Comparison of ENCODE assay signal across 1 cellular context in the genomic region with DNA sequence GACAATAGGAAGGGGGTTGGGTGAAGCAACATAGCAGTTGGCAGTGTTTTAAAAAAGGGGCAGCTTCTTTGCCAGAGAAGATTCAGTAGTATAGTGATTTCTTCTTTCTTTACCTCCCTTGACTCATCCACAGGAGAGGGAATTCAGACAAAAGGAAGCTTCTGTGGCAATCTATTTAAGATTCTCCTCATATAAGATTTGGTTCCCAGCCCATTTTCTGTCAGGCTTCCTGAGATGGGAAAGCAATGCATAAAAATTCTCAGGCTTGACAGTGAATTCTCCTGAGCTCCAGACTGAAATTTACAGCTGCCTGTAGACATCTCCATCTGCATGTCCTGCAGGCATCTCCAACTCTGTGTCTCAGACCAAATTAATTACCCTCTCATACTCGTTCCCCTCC.
TF ChIP-seq lines count a peak whose summit lies in the region.

No MANE protein-coding gene starts in this region.

TF ChIP-seq in GM23338, 12 proteins besides CTCF, POLR2A, EP300 and RAD21 (continued from another document):
- TF ChIP-seq, protein P1, sequence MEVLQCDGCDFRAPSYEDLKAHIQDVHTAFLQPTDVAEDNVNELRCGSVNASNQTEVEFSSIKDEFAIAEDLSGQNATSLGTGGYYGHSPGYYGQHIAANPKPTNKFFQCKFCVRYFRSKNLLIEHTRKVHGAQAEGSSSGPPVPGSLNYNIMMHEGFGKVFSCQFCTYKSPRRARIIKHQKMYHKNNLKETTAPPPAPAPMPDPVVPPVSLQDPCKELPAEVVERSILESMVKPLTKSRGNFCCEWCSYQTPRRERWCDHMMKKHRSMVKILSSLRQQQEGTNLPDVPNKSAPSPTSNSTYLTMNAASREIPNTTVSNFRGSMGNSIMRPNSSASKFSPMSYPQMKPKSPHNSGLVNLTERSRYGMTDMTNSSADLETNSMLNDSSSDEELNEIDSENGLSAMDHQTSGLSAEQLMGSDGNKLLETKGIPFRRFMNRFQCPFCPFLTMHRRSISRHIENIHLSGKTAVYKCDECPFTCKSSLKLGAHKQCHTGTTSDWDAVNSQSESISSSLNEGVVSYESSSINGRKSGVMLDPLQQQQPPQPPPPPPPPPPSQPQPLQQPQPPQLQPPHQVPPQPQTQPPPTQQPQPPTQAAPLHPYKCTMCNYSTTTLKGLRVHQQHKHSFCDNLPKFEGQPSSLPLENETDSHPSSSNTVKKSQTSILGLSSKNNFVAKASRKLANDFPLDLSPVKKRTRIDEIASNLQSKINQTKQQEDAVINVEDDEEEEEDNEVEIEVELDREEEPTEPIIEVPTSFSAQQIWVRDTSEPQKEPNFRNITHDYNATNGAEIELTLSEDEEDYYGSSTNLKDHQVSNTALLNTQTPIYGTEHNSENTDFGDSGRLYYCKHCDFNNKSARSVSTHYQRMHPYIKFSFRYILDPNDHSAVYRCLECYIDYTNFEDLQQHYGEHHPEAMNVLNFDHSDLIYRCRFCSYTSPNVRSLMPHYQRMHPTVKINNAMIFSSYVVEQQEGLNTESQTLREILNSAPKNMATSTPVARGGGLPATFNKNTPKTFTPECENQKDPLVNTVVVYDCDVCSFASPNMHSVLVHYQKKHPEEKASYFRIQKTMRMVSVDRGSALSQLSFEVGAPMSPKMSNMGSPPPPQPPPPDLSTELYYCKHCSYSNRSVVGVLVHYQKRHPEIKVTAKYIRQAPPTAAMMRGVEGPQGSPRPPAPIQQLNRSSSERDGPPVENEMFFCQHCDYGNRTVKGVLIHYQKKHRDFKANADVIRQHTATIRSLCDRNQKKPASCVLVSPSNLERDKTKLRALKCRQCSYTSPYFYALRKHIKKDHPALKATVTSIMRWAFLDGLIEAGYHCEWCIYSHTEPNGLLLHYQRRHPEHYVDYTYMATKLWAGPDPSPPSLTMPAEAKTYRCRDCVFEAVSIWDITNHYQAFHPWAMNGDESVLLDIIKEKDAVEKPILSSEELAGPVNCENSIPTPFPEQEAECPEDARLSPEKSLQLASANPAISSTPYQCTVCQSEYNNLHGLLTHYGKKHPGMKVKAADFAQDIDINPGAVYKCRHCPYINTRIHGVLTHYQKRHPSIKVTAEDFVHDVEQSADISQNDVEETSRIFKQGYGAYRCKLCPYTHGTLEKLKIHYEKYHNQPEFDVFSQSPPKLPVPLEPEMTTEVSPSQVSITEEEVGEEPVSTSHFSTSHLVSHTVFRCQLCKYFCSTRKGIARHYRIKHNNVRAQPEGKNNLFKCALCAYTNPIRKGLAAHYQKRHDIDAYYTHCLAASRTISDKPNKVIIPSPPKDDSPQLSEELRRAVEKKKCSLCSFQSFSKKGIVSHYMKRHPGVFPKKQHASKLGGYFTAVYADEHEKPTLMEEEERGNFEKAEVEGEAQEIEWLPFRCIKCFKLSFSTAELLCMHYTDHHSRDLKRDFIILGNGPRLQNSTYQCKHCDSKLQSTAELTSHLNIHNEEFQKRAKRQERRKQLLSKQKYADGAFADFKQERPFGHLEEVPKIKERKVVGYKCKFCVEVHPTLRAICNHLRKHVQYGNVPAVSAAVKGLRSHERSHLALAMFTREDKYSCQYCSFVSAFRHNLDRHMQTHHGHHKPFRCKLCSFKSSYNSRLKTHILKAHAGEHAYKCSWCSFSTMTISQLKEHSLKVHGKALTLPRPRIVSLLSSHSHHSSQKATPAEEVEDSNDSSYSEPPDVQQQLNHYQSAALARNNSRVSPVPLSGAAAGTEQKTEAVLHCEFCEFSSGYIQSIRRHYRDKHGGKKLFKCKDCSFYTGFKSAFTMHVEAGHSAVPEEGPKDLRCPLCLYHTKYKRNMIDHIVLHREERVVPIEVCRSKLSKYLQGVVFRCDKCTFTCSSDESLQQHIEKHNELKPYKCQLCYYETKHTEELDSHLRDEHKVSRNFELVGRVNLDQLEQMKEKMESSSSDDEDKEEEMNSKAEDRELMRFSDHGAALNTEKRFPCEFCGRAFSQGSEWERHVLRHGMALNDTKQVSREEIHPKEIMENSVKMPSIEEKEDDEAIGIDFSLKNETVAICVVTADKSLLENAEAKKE (CRISPR knock-in tag; IDR thresholded peaks at IDR 0.05): no peak
- TF ChIP-seq, protein P2, sequence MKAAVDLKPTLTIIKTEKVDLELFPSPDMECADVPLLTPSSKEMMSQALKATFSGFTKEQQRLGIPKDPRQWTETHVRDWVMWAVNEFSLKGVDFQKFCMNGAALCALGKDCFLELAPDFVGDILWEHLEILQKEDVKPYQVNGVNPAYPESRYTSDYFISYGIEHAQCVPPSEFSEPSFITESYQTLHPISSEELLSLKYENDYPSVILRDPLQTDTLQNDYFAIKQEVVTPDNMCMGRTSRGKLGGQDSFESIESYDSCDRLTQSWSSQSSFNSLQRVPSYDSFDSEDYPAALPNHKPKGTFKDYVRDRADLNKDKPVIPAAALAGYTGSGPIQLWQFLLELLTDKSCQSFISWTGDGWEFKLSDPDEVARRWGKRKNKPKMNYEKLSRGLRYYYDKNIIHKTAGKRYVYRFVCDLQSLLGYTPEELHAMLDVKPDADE (IDR thresholded peaks at IDR 0.05): no peak
- no peak for TF ChIP-seq EZH2 (IDR thresholded peaks at IDR 0.05; ENCODE audit: low read depth, unreplicated experiment)
- no peak for TF ChIP-seq ZNF331 (CRISPR knock-in tag; IDR thresholded peaks at IDR 0.05; ENCODE audit: low read depth)
- no peak for TF ChIP-seq STAT1 (IDR thresholded peaks at IDR 0.05; ENCODE audit: unreplicated experiment)
- no peak for TF ChIP-seq JUNB (IDR thresholded peaks at IDR 0.05; ENCODE audit: unreplicated experiment)
- TF ChIP-seq, protein P3, sequence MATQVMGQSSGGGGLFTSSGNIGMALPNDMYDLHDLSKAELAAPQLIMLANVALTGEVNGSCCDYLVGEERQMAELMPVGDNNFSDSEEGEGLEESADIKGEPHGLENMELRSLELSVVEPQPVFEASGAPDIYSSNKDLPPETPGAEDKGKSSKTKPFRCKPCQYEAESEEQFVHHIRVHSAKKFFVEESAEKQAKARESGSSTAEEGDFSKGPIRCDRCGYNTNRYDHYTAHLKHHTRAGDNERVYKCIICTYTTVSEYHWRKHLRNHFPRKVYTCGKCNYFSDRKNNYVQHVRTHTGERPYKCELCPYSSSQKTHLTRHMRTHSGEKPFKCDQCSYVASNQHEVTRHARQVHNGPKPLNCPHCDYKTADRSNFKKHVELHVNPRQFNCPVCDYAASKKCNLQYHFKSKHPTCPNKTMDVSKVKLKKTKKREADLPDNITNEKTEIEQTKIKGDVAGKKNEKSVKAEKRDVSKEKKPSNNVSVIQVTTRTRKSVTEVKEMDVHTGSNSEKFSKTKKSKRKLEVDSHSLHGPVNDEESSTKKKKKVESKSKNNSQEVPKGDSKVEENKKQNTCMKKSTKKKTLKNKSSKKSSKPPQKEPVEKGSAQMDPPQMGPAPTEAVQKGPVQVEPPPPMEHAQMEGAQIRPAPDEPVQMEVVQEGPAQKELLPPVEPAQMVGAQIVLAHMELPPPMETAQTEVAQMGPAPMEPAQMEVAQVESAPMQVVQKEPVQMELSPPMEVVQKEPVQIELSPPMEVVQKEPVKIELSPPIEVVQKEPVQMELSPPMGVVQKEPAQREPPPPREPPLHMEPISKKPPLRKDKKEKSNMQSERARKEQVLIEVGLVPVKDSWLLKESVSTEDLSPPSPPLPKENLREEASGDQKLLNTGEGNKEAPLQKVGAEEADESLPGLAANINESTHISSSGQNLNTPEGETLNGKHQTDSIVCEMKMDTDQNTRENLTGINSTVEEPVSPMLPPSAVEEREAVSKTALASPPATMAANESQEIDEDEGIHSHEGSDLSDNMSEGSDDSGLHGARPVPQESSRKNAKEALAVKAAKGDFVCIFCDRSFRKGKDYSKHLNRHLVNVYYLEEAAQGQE (IDR thresholded peaks at IDR 0.05; ENCODE audit: unreplicated experiment): no peak
- TF ChIP-seq EZH2phosphoT487 (IDR thresholded peaks at IDR 0.05; ENCODE audit: unreplicated experiment): no peak
- TF ChIP-seq CREB1 (CRISPR knock-in tag; IDR thresholded peaks at IDR 0.05; ENCODE audit: low read depth): no peak
